Comparison of ENCODE assay signal across 8 cellular contexts in the genomic region with DNA sequence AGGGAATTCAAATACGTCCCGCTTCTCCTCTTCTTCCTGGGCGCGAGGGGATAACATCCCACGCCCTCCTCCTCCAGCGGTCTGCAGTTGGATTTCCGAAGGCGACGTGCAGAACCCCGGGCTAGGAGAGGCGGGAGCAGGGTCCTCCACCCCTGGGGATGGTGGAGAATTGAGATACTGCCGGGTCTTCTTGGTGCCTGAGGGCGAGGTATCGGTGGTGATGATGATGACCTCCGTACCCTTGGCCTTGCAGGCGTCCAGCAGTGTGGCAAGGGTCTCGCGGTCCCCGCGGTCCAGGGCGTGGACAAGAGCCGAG. TPM values are rescaled to one million over a fixed set of nuclear protein-coding genes. Genes with fewer than 3 reads are reported as not detected.
A peak's percentile ranks its signal among the peaks of the same experiment; 100 is the strongest.
DNase-seq lines count a peak whose midpoint lies in the region; ATAC-seq, FAIRE-seq and TF ChIP-seq lines count a peak whose summit lies in the region.

No MANE protein-coding gene starts in this region.

- H3K4me1 ChIP-seq in rectal smooth muscle tissue (ENCODE audit: control insufficient read depth, insufficient read depth, low read length), result peaks cover 21% of the 10 kb centered on the region

- TF ChIP-seq POLR2A in H54 (IDR thresholded peaks at IDR 0.05; ENCODE audit: low read depth, low read length), result no peak

- H3K4me3 ChIP-seq in GM12865 (ENCODE audit: low read depth, low read length) (peak overlapping the region; percentile 52), fibroblast of villous mesenchyme (ENCODE audit: low read depth, low read length) (peak overlapping the region; percentile 83), rectal smooth muscle tissue (ENCODE audit: low read length) (peak overlapping the region; percentile 82)

- no peak for FAIRE-seq in H54 (lab: Jason Lieb, UNC)

- no peaks in the 10 kb centered on the region for H3K36me3 ChIP-seq in rectal smooth muscle tissue (ENCODE audit: control insufficient read depth, insufficient read depth, low read length)

- H3K9ac ChIP-seq in rectal smooth muscle tissue (ENCODE audit: low read length), result peak overlapping the region; percentile 66

- H3K27ac ChIP-seq in VCaP (peak overlapping the region; percentile 73; the same call in 1 of the 2 replicates), rectal smooth muscle tissue (ENCODE audit: low read depth, low read length) (peak overlapping the region; percentile 90)

- peaks cover 2% of the 10 kb centered on the region for H3K27me3 ChIP-seq in rectal smooth muscle tissue (ENCODE audit: control insufficient read depth, insufficient read depth, low read length)

- intact Hi-C loops in posterior cingulate gyrus (cut with DNase I), result no loop called here

- DNase-seq in GM12865 (ENCODE audit: low read depth) (no peak), fibroblast of villous mesenchyme (ENCODE audit: low read depth) (no peak), posterior cingulate gyrus (no peak), LoVo (ENCODE audit: low spot score) (no peak), H54 (ENCODE audit: insufficient read length, low spot score) (no peak)

- TF ChIP-seq CTCF in GM12865 (IDR thresholded peaks at IDR 0.05; ENCODE audit: insufficient read depth, low read depth, low read length, missing control alignments), result no peak
- no peak for TF ChIP-seq CTCF in VCaP (conservative IDR thresholded peaks at IDR 0.05)
- no peak for TF ChIP-seq CTCF in fibroblast of villous mesenchyme (IDR thresholded peaks at IDR 0.05; ENCODE audit: insufficient read depth, low read depth, low read length)

- no peak for ATAC-seq in HG03439 (IDR thresholded peaks at IDR 0.05; ENCODE audit: unreplicated experiment)

RNA-seq across cellular contexts. Expression of a gene that starts 3.2 kb away (rescaled TPM):
- total RNA-seq in fibroblast of villous mesenchyme, result 31.6 and 40.2 TPM in 2 replicates

RNA-seq across cellular contexts. Expression of a gene that starts 3.3 kb away (rescaled TPM):
- total RNA-seq in fibroblast of villous mesenchyme, result 1.3 and 1.6 TPM in 2 replicates

RNA-seq across cellular contexts. Expression of a gene that starts 3.4 kb away (rescaled TPM):
- 11.2 and 14.8 TPM in 2 replicates for total RNA-seq in fibroblast of villous mesenchyme

RNA-seq across cellular contexts. Expression of a gene that starts 33.8 kb away (rescaled TPM):
- 58.0 and 76.9 TPM in 2 replicates for total RNA-seq in fibroblast of villous mesenchyme

RNA-seq across cellular contexts. Expression of a gene that starts 35.3 kb away (rescaled TPM):
- total RNA-seq in fibroblast of villous mesenchyme, result 69.5 and 205 TPM in 2 replicates
